In genomic region chr18:35459997-35460396, GRCh38 we compare ENCODE assay signal across 1 cellular context.
TF ChIP-seq lines count a peak whose summit lies in the region.

No MANE protein-coding gene starts in this region.

TF ChIP-seq in HCT116, 20 proteins besides CTCF, POLR2A, EP300 and RAD21 (continued from another document):
- TF ChIP-seq, protein P1, sequence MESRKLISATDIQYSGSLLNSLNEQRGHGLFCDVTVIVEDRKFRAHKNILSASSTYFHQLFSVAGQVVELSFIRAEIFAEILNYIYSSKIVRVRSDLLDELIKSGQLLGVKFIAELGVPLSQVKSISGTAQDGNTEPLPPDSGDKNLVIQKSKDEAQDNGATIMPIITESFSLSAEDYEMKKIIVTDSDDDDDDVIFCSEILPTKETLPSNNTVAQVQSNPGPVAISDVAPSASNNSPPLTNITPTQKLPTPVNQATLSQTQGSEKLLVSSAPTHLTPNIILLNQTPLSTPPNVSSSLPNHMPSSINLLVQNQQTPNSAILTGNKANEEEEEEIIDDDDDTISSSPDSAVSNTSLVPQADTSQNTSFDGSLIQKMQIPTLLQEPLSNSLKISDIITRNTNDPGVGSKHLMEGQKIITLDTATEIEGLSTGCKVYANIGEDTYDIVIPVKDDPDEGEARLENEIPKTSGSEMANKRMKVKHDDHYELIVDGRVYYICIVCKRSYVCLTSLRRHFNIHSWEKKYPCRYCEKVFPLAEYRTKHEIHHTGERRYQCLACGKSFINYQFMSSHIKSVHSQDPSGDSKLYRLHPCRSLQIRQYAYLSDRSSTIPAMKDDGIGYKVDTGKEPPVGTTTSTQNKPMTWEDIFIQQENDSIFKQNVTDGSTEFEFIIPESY (IDR thresholded peaks at IDR 0.05; ENCODE audit: extremely low read depth, insufficient replicate concordance, low read length): no peak
- TF ChIP-seq POLR2AphosphoS5 (IDR thresholded peaks at IDR 0.05; ENCODE audit: low read depth, low read length) (no peak), FOSL1 (IDR thresholded peaks at IDR 0.05; ENCODE audit: low read depth) (no peak), ELF1 (IDR thresholded peaks at IDR 0.05; ENCODE audit: borderline replicate concordance, low read depth) (no peak), TCF7L2 (IDR thresholded peaks at IDR 0.05; ENCODE audit: borderline replicate concordance, extremely low read depth, insufficient read depth, insufficient read length) (no peak), REST (IDR thresholded peaks at IDR 0.05; ENCODE audit: low read depth) (no peak), SIN3A (IDR thresholded peaks at IDR 0.05; ENCODE audit: low read depth) (no peak), SRF (IDR thresholded peaks at IDR 0.05; ENCODE audit: low read depth) (no peak), SP1 (IDR thresholded peaks at IDR 0.05; ENCODE audit: low read depth) (no peak), ZNF274 (IDR thresholded peaks at IDR 0.05; ENCODE audit: low read depth, low read length) (no peak), JUND (IDR thresholded peaks at IDR 0.05) (no peak), EGR1 (IDR thresholded peaks at IDR 0.05; ENCODE audit: low read depth) (no peak), ZFX (IDR thresholded peaks at IDR 0.05) (no peak)
- TF ChIP-seq, protein P2, sequence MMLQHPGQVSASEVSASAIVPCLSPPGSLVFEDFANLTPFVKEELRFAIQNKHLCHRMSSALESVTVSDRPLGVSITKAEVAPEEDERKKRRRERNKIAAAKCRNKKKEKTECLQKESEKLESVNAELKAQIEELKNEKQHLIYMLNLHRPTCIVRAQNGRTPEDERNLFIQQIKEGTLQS (IDR thresholded peaks at IDR 0.05): no peak
- TF ChIP-seq, protein P3, sequence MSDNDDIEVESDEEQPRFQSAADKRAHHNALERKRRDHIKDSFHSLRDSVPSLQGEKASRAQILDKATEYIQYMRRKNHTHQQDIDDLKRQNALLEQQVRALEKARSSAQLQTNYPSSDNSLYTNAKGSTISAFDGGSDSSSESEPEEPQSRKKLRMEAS (IDR thresholded peaks at IDR 0.05): no peak
